In the genomic region with DNA sequence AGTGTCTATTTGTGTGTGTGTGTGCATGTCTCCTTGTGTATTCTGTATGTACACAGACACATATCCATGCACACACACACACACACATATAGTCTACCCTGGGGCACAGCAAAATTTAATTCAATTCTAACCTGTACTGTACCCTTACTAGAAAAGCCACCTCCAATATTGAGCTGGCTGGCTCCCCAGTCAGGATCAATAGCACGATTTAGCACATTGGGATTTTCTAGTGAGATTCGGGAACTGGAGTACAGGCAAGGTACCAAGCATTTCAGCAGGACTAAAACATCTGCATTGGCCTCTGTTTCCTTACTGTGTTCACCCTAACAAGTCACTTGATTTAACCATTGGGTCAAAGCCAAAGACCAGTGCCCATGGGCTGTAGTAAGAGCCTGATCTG, we compare ENCODE assay signal across 30 cellular contexts. TPM values are rescaled to one million over a fixed set of nuclear protein-coding genes. Genes with fewer than 3 reads are reported as not detected.
DNase-seq lines count a peak whose midpoint lies in the region; ATAC-seq and TF ChIP-seq lines count a peak whose summit lies in the region.
"Had no signal": no experiment of that assay in that cellular context is flagged by ENCODE, and none has a peak within 500 bp of the region (broad histone marks: within the 10 kb centered on the region; RNA-seq: fewer than 3 reads in every experiment).

No MANE protein-coding gene starts in this region.

- no peak overlapping the region for H3K4me3 ChIP-seq in cardiac muscle cell
- no peak overlapping the region for H3K4me3 ChIP-seq in heart left ventricle
- no peak overlapping the region for H3K4me3 ChIP-seq in muscle layer of duodenum (ENCODE audit: low read depth in 1 of 2, low read length in 2 of 2)
- H3K4me3 ChIP-seq in thoracic aorta = no peak overlapping the region
- H3K4me3 ChIP-seq: Peyer's patch had no signal

- H3K4me1 ChIP-seq in cardiac muscle cell (ENCODE audit: low read depth) = peaks cover 26% of the 10 kb centered on the region
- peaks cover 14 to 100% (median 90%) of the 10 kb centered on the region in 12 donors for H3K4me1 ChIP-seq in heart left ventricle
- H3K4me1 ChIP-seq in muscle layer of duodenum (ENCODE audit: control insufficient read depth in 1 of 2, insufficient read depth in 2 of 2, low read length in 2 of 2) = peaks cover 33 to 92% of the 10 kb centered on the region in 2 donors
- H3K4me1 ChIP-seq in thoracic aorta (ENCODE audit: control insufficient read depth in 1 of 2, low read depth in 2 of 2) = peaks cover 65 to 100% of the 10 kb centered on the region in 2 donors

- H3K27ac ChIP-seq in cardiac muscle cell (peak overlapping the region; percentile 20), heart left ventricle (peak overlapping the region in 6 of 12 donors; percentile 49 to 87 (median 73)), muscle layer of duodenum (ENCODE audit: low read length) (peak overlapping the region; percentile 13), thoracic aorta (peak overlapping the region; percentile 67 to 88)
- H3K27ac ChIP-seq: 22Rv1 had no signal

- H3K4me3 Mint-ChIP-seq in brain = no peak overlapping the region
- H3K4me3 Mint-ChIP-seq: activated CD4-positive, alpha-beta T cell treated with anti-CD3 and anti-CD28 coated beads, Interleukin-2, amount 10 ng/mL, durations not matched to agents 24 days and 14 days; activated naive CD8-positive, alpha-beta T cell treated with anti-CD3 and anti-CD28 coated beads, Interleukin-2, amount 10 ng/mL, durations not matched to agents 7 days and 5 days; memory B cell; stimulated activated effector memory CD8-positive, alpha-beta T cell treated with anti-CD3 and anti-CD28 coated beads, Interleukin-12 subunit alpha, Interleukin-12 subunit beta, amount 100 ng/mL, for 72 hours had no signal

- DNase-seq in cardiac muscle cell (ENCODE audit: low read depth in 1 of 2, low spot score in 1 of 2) (no peak), heart left ventricle (no peak), thoracic aorta (ENCODE audit: low spot score) (no peak), cortex of kidney (lab: John Stamatoyannopoulos, UW) (no peak), NCI-H510A treated with DMSO at 0.1 percent for 48 hours (lab: John Stamatoyannopoulos, UW) (no peak)
- DNase-seq in activated naive CD4-positive, alpha-beta T cell treated with Interleukin-2 at 50 U/mL for 16 hours = no peak
- DNase-seq: activated CD4-positive, alpha-beta T cell treated with anti-CD3 and anti-CD28 coated beads, Interleukin-2, amount 10 ng/mL, durations not matched to agents 24 days and 14 days; activated effector memory CD4-positive, alpha-beta T cell treated with anti-CD3 and anti-CD28 coated beads, Interleukin-2, amount 50 U/mL, for 16 hours; activated naive CD8-positive, alpha-beta T cell treated with anti-CD3 and anti-CD28 coated beads, Interleukin-2, amount 10 ng/mL, durations not matched to agents 7 days and 5 days; activated T-cell treated with anti-CD3 and anti-CD28 coated beads, Interleukin-2, amount 50 U/mL, for 1 hour; C1 segment of cervical spinal cord; COR-L47; DMS53; HCEC 1CT; hypothalamus; Kasumi-1; MV-4-11; NCI-H146; NCI-H2107; NCI-H345; NCI-H774; Peyer's patch; SIG-M5; substantia nigra had no signal

- H3K36me3 ChIP-seq in cardiac muscle cell (no peaks in the 10 kb centered on the region), heart left ventricle (peaks cover 0 to 44% (median 22%) of the 10 kb centered on the region in 9 donors), muscle layer of duodenum (ENCODE audit: control insufficient read depth in 1 of 2, insufficient read depth in 2 of 2, low read length in 2 of 2) (peaks cover 8 to 26% of the 10 kb centered on the region in 2 donors), thoracic aorta (no peaks in the 10 kb centered on the region)
- H3K36me3 ChIP-seq: Peyer's patch had no signal

- H3K9me3 ChIP-seq in cardiac muscle cell (ENCODE audit: low read depth) (no peaks in the 10 kb centered on the region), heart left ventricle (no peaks in the 10 kb centered on the region), muscle layer of duodenum (ENCODE audit: control insufficient read depth in 1 of 2, low read length in 2 of 2) (no peaks in the 10 kb centered on the region), thoracic aorta (no peaks in the 10 kb centered on the region)
- H3K9me3 ChIP-seq: Peyer's patch had no signal

- H3K36me3 Mint-ChIP-seq in brain = peaks cover 27% of the 10 kb centered on the region
- H3K36me3 Mint-ChIP-seq: activated naive CD8-positive, alpha-beta T cell treated with anti-CD3 and anti-CD28 coated beads, Interleukin-2, amount 10 ng/mL, durations not matched to agents 7 days and 5 days; memory B cell; stimulated activated effector memory CD8-positive, alpha-beta T cell treated with anti-CD3 and anti-CD28 coated beads, Interleukin-12 subunit alpha, Interleukin-12 subunit beta, amount 100 ng/mL, for 72 hours had no signal

- H3K4me1 Mint-ChIP-seq in brain = peaks cover 88% of the 10 kb centered on the region
- H3K4me1 Mint-ChIP-seq: activated CD4-positive, alpha-beta T cell treated with anti-CD3 and anti-CD28 coated beads, Interleukin-2, amount 10 ng/mL, durations not matched to agents 24 days and 14 days; activated naive CD8-positive, alpha-beta T cell treated with anti-CD3 and anti-CD28 coated beads, Interleukin-2, amount 10 ng/mL, durations not matched to agents 7 days and 5 days; memory B cell; stimulated activated effector memory CD8-positive, alpha-beta T cell treated with anti-CD3 and anti-CD28 coated beads, Interleukin-12 subunit alpha, Interleukin-12 subunit beta, amount 100 ng/mL, for 72 hours had no signal

- no peak for ATAC-seq in heart left ventricle
- ATAC-seq in thoracic aorta (ENCODE audit: insufficient number of reproducible peaks, low FRiP score, low read depth) = no peak
- ATAC-seq: stimulated activated effector memory CD8-positive, alpha-beta T cell treated with anti-CD3 and anti-CD28 coated beads, Interleukin-12 subunit alpha, Interleukin-12 subunit beta, amount 100 ng/mL, for 72 hours had no signal

- no peak for TF ChIP-seq CTCF in cardiac muscle cell (IDR thresholded peaks at IDR 0.05; ENCODE audit: low read depth, low read length)
- TF ChIP-seq CTCF in heart left ventricle (IDR thresholded peaks at IDR 0.05) = no peak
- TF ChIP-seq CTCF in brain (conservative IDR thresholded peaks at IDR 0.05) = no peak
- no peak for TF ChIP-seq CTCF in thoracic aorta (IDR thresholded peaks at IDR 0.05)

- H3K27me3 Mint-ChIP-seq in brain = no peaks in the 10 kb centered on the region
- H3K27me3 Mint-ChIP-seq: progenitor cell of endocrine pancreas had no signal

- peak overlapping the region in 3 of 5 experiments; percentile 37 to 86 (median 64) for H3K27ac Mint-ChIP-seq in brain
- H3K27ac Mint-ChIP-seq: activated CD4-positive, alpha-beta T cell treated with anti-CD3 and anti-CD28 coated beads, Interleukin-2, amount 10 ng/mL, durations not matched to agents 24 days and 14 days; activated naive CD8-positive, alpha-beta T cell treated with anti-CD3 and anti-CD28 coated beads, Interleukin-2, amount 10 ng/mL, durations not matched to agents 7 days and 5 days; memory B cell; stimulated activated effector memory CD8-positive, alpha-beta T cell treated with anti-CD3 and anti-CD28 coated beads, Interleukin-12 subunit alpha, Interleukin-12 subunit beta, amount 100 ng/mL, for 72 hours had no signal

- 58 to 87% (median 78%) methylated on average over 2 of the region's 2 CpGs for WGBS in heart left ventricle, 4 donors

- intact Hi-C loops in heart left ventricle (cut with DNase I) = loop anchor here in 2 of 10 donors (5.0 kb wide), 2 partner anchors 70 to 120 kb away; no protein-coding TSS in a partner anchor

- no peaks in the 10 kb centered on the region for H3K27me3 ChIP-seq in cardiac muscle cell
- H3K27me3 ChIP-seq in heart left ventricle = no peaks in the 10 kb centered on the region
- H3K27me3 ChIP-seq in muscle layer of duodenum (ENCODE audit: low read depth, low read length) = no peaks in the 10 kb centered on the region
- no peaks in the 10 kb centered on the region for H3K27me3 ChIP-seq in thoracic aorta (replicated peaks; ENCODE audit: insufficient read depth)
- H3K27me3 ChIP-seq: Peyer's patch had no signal

- no peak for TF ChIP-seq POLR2A in heart left ventricle (IDR thresholded peaks at IDR 0.05)

- H3K9me3 Mint-ChIP-seq in brain = no peaks in the 10 kb centered on the region
- H3K9me3 Mint-ChIP-seq: activated CD4-positive, alpha-beta T cell treated with anti-CD3 and anti-CD28 coated beads, Interleukin-2, amount 10 ng/mL, durations not matched to agents 24 days and 14 days; activated naive CD8-positive, alpha-beta T cell treated with anti-CD3 and anti-CD28 coated beads, Interleukin-2, amount 10 ng/mL, durations not matched to agents 7 days and 5 days; memory B cell; stimulated activated effector memory CD8-positive, alpha-beta T cell treated with anti-CD3 and anti-CD28 coated beads, Interleukin-12 subunit alpha, Interleukin-12 subunit beta, amount 100 ng/mL, for 72 hours had no signal

RNA-seq across cellular contexts. Expression of gene FSTL1, which starts 13.2 kb away (rescaled TPM):
- total RNA-seq in cardiac muscle cell = 241 and 353 TPM in 2 replicates
- 142 and 253 TPM in 2 replicates for polyA plus RNA-seq in cardiac muscle cell
- total RNA-seq in heart left ventricle = 100 to 1,000 TPM; 138 to 667 (median 220) TPM
- polyA plus RNA-seq in heart left ventricle = 100 to 1,000 TPM in 1 of 2 donors, 10 to 100 TPM in 1; 43.8 to 146 TPM
- 22.5 TPM for polyA plus RNA-seq in brain (ENCODE audit: insufficient read depth, low read depth, low replicate concordance)
- 100 to 1,000 TPM; 601 to 687 TPM for total RNA-seq in thoracic aorta
